Comparison of ENCODE assay signal across 8 cellular contexts in genomic region chr4:13656569-13656988, GRCh38. TPM values are rescaled to one million over a fixed set of nuclear protein-coding genes. Genes with fewer than 3 reads are reported as not detected.
DNase-seq lines count a peak whose midpoint lies in the region; ATAC-seq and TF ChIP-seq lines count a peak whose summit lies in the region.

No MANE protein-coding gene starts in this region.

- RAD21 ChIA-PET in HCT116 (lab: Charles Lee; ENCODE audit: low non-redundant PET in 1 of 2, low total read pairs in 2 of 2, uncharacterized antibody in 2 of 2, unreplicated experiment in 2 of 2) = no interaction called here

- peak overlapping the region; percentile 31 for H3K4me3 Mint-ChIP-seq in endodermal cell

- peak overlapping the region; percentile 62 for H2AFZ ChIP-seq in HCT116 (ENCODE audit: low read depth, low read length, poor library complexity, severe bottlenecking)

- H3K9me3 ChIP-seq in HCT116 (ENCODE audit: control insufficient read depth in 1 of 2, insufficient read depth in 1 of 2, low read depth in 1 of 2, low read length in 2 of 2) = no peaks in the 10 kb centered on the region
- H3K9me3 ChIP-seq in endodermal cell (ENCODE audit: control insufficient read depth, low read length) = no peaks in the 10 kb centered on the region

- H3K36me3 Mint-ChIP-seq in endodermal cell (ENCODE audit: low read depth) = no peaks in the 10 kb centered on the region

- no peaks in the 10 kb centered on the region for H3K9me3 Mint-ChIP-seq in endodermal cell

- H3K4me3 ChIP-seq in HCT116 (replicated peaks in 1 of 2; ENCODE audit: low read depth in 1 of 2, low read length in 2 of 2) (no peak overlapping the region), endodermal cell (ENCODE audit: low read length) (no peak overlapping the region)

- H3K9ac ChIP-seq in HCT116 (ENCODE audit: low read length) = no peak overlapping the region
- no peak overlapping the region for H3K9ac ChIP-seq in endodermal cell (ENCODE audit: extremely low read depth, low read length, poor library complexity, severe bottlenecking)

- WGBS in endodermal cell (ENCODE audit: insufficient coverage in 1 of 2, insufficient read length in 1 of 2), 2 experiments = 15 to 24% methylated on average over 3 to 9 of the region's 9 CpGs

- TF ChIP-seq RAD21 in HCT116 (IDR thresholded peaks at IDR 0.05; ENCODE audit: low read depth) = peak; percentile 79

- DNase-seq in COLO829 (ENCODE audit: low spot score) (peak; percentile 22), HCT116 (ENCODE audit: low read depth, low spot score) (no peak), NCI-H69 (lab: John Stamatoyannopoulos, UW) (peak; percentile 24), endodermal cell (peak; percentile 78), mucosa of gallbladder (ENCODE audit: low spot score) (peak; percentile 54)
- DNase-seq in activated CD8-positive, alpha-beta memory T cell treated with anti-CD3 and anti-CD28 coated beads for 48 hours (ENCODE audit: low read depth in 2 of 3, low spot score in 2 of 3) = peak; percentile 6 to 39 (median 34)
- peak; percentile 40 to 56 for DNase-seq in stimulated activated CD8-positive, alpha-beta memory T cell treated with anti-CD3 and anti-CD28 coated beads, Interleukin-2, amount 100 ng/mL, for 1 hour (ENCODE audit: low read depth in 2 of 2)

- no peak overlapping the region for H3K27ac ChIP-seq in HCT116 (ENCODE audit: low read depth, low read length)
- H3K27ac ChIP-seq in endodermal cell (ENCODE audit: low read depth, low read length) = no peak overlapping the region

- H3K36me3 ChIP-seq in HCT116 (ENCODE audit: control insufficient read depth in 1 of 2, insufficient read depth in 2 of 2, low read length in 2 of 2) = no peaks in the 10 kb centered on the region
- H3K36me3 ChIP-seq in endodermal cell (ENCODE audit: control insufficient read depth, insufficient read depth, low read length) = no peaks in the 10 kb centered on the region

- POLR2A ChIA-PET in HCT116 (lab: Charles Lee) = no interaction called here

- H3K4me1 ChIP-seq in HCT116 (ENCODE audit: control insufficient read depth in 1 of 2, insufficient read depth in 2 of 2, low read length in 2 of 2) (peaks cover 0 to 10% of the 10 kb centered on the region in 2 experiments; a peak in 3 of 4 replicates), endodermal cell (ENCODE audit: control insufficient read depth, insufficient read depth, low read length) (no peaks in the 10 kb centered on the region)

- H3K27me3 Mint-ChIP-seq in endodermal cell (ENCODE audit: insufficient read depth) = no peaks in the 10 kb centered on the region

- H3K9me2 ChIP-seq in HCT116 (ENCODE audit: insufficient read depth) = no peaks in the 10 kb centered on the region

- no peak for TF ChIP-seq POLR2A in HCT116 (IDR thresholded peaks at IDR 0.05; ENCODE audit: borderline replicate concordance, extremely low read depth, insufficient read depth, insufficient read length)

- H3K79me2 ChIP-seq in HCT116 (ENCODE audit: insufficient read depth, low read length) = no peaks in the 10 kb centered on the region

- no peak overlapping the region for H3K27ac Mint-ChIP-seq in endodermal cell

- peaks cover 17% of the 10 kb centered on the region for H3K4me1 Mint-ChIP-seq in endodermal cell

- no TSS peak for BruUV-seq in HCT116 (replicated peaks; lab: Mats Ljungman, UMichigan)

- CTCF ChIA-PET in HCT116 (lab: Charles Lee) = no interaction called here

- H3K4me2 ChIP-seq in HCT116 (ENCODE audit: low read length) = peak overlapping the region; percentile 45

- H4K20me1 ChIP-seq in HCT116 (ENCODE audit: insufficient read depth) = no peaks in the 10 kb centered on the region

- TF ChIP-seq CTCF in HCT116 (IDR thresholded peaks at IDR 0.05 in 2 of 3, conservative IDR thresholded peaks at IDR 0.05 in 1 of 3; ENCODE audit: borderline replicate concordance in 1 of 3, insufficient read depth in 1 of 3, low read depth in 2 of 3, low read length in 2 of 3) = peak; percentile 42 to 86 (median 73); a peak in 5 of 6 replicates
- peak; percentile 89 for TF ChIP-seq CTCF in endodermal cell (conservative IDR thresholded peaks at IDR 0.05)

- intact Hi-C loops in HCT116 (cut with micrococcal nuclease) = loop anchor here (5.0 to 10.0 kb wide), 3 partner anchors 318 to 1506 kb away; no protein-coding TSS in a partner anchor

- no peaks in the 10 kb centered on the region for H3K27me3 ChIP-seq in HCT116 (ENCODE audit: insufficient read depth, low read length)
- no peaks in the 10 kb centered on the region for H3K27me3 ChIP-seq in endodermal cell (ENCODE audit: control insufficient read depth, insufficient read depth, low read length, poor library complexity, severe bottlenecking)

- no peak for ATAC-seq in HCT116
- ATAC-seq in GM19397 (IDR thresholded peaks at IDR 0.05; ENCODE audit: unreplicated experiment) = no peak

TF ChIP-seq in HCT116, 20 proteins besides CTCF, POLR2A, EP300 and RAD21:
- TF ChIP-seq MAX (IDR thresholded peaks at IDR 0.05) = 0 out of 2 replicates have a peak, but pooled peaks have one; percentile 18
- peak; percentile 98 for TF ChIP-seq EGR1 (IDR thresholded peaks at IDR 0.05; ENCODE audit: low read depth)
- TF ChIP-seq YY1 (IDR thresholded peaks at IDR 0.05; ENCODE audit: extremely low read depth, insufficient replicate concordance, low read depth, low read length) = no peak

RNA-seq across cellular contexts. Expression of gene BOD1L1, which starts 29.1 kb away (rescaled TPM):
- total RNA-seq in HCT116 (2021; ENCODE audit: unreplicated experiment) (22.4 TPM), endodermal cell (10 to 100 TPM; 42.5 to 46.3 TPM), mucosa of gallbladder (36.1 TPM)
- 9.4 and 10.5 TPM in 2 replicates for polyA plus RNA-seq in HCT116 (2012)
- polyA plus RNA-seq in endodermal cell (2013, experiment 1 of 2) = 28.5 TPM
- 32.0 TPM for polyA plus RNA-seq in endodermal cell (2013, experiment 2 of 2)
